9 cellular contexts compared by ENCODE assay signal in the genomic region with DNA sequence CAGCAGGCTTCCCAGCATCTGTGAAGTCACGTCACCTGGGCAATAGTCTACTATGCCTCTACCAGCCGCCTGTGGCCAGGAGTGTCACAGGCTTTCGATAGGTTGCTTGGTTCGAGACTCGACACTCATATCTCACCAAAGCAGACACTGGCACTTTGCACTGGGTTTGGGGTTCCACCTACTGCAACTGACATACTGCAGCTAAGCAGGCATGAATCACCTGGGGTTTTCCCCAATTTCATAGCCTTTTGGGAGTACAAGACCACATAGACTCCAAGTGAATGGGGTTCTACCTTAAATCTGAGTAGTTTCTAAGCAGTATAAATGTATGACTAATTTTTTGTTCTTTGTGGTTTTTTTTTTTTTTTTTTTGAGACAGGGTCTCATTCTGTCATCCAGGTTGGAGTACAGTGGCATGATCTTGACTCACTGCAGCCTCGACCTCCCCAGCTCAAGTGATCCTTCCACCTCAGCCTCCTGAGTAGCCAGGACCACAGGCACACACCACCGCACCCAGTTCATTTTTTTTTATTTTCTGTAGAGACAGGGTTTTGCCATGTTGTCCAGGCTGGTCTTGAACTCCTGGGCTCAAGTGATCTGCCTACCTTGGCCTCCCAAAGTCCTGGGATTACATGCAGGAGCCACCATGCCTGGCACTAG. TPM values are rescaled to one million over a fixed set of nuclear protein-coding genes. Genes with fewer than 3 reads are reported as not detected.
DNase-seq lines count a peak whose midpoint lies in the region; ATAC-seq and TF ChIP-seq lines count a peak whose summit lies in the region.
"Had no signal": no experiment of that assay in that cellular context is flagged by ENCODE, and none has a peak within 500 bp of the region (broad histone marks: within the 10 kb centered on the region; RNA-seq: fewer than 3 reads in every experiment).

No MANE protein-coding gene starts in this region.

- POLR2A ChIA-PET in CD4-positive, alpha-beta T cell (lab: Charles Lee), result no interaction called here

- H3K4me1 Mint-ChIP-seq in CD4-positive, alpha-beta T cell (ENCODE audit: low read depth), result peaks cover 18% of the 10 kb centered on the region

- CTCF ChIA-PET in CD4-positive, alpha-beta T cell (lab: Charles Lee), result interaction anchor here (0.7 to 1.9 kb wide), 3 partner anchors 11 to 23 kb away, joined by 4 to 6 read pairs (median 4); no protein-coding TSS in a partner anchor

- intact Hi-C loops in CD4-positive, alpha-beta T cell (cut with DNase I, micrococcal nuclease), result no loop called here
- intact Hi-C loops in uterus (cut with DNase I; ENCODE audit: low total_unique reads) (loop anchor here (10.0 kb wide), 1 partner anchor 51 kb away; the partner anchor contains the start of gene CDKL1), posterior vena cava (cut with DNase I) (loop anchor here in 1 of 2 donors (10.0 kb wide), 1 partner anchor 51 kb away; the partner anchor contains the start of gene CDKL1)

- no peaks in the 10 kb centered on the region for H3K9me3 Mint-ChIP-seq in CD4-positive, alpha-beta T cell

- peaks cover 17% of the 10 kb centered on the region for H3K36me3 Mint-ChIP-seq in CD4-positive, alpha-beta T cell (ENCODE audit: low read depth)

- H3K36me3 ChIP-seq in uterus, result no peaks in the 10 kb centered on the region

- no peak overlapping the region for H3K27ac ChIP-seq in CD4-positive, alpha-beta T cell (ENCODE audit: low read depth, low read length)
- H3K27ac ChIP-seq in foreskin keratinocyte (peak overlapping the region; percentile 81), uterus (peak overlapping the region; percentile 64 to 96)

- H3K4me3 Mint-ChIP-seq in CD4-positive, alpha-beta T cell, result no peak overlapping the region

- H3K4me1 ChIP-seq in foreskin keratinocyte, result peaks cover 29% of the 10 kb centered on the region
- H3K4me1 ChIP-seq in uterus, result peaks cover 9 to 26% of the 10 kb centered on the region in 2 donors

- H3K27me3 Mint-ChIP-seq in CD4-positive, alpha-beta T cell, result no peaks in the 10 kb centered on the region

- no peak for TF ChIP-seq POLR2A in uterus (IDR thresholded peaks at IDR 0.05)

- H3K27me3 ChIP-seq in CD4-positive, alpha-beta T cell (ENCODE audit: control insufficient read depth, insufficient read depth, low read length), result no peaks in the 10 kb centered on the region
- no peaks in the 10 kb centered on the region for H3K27me3 ChIP-seq in foreskin keratinocyte
- no peaks in the 10 kb centered on the region for H3K27me3 ChIP-seq in uterus

- peak in 2 of 10 experiments; percentile 11 to 22 for DNase-seq in CD4-positive, alpha-beta T cell
- DNase-seq in T-helper 22 cell (ENCODE audit: low read depth) (peak; percentile 25), foreskin keratinocyte (peak; percentile 73 to 89), uterus (no peak), posterior vena cava (ENCODE audit: low spot score) (no peak), H4 (ENCODE audit: low spot score) (no peak), KG1 (lab: John Stamatoyannopoulos, UW) (no peak)
- DNase-seq: DND-41 had no signal

- peak; percentile 67 for ATAC-seq in CD4-positive, alpha-beta T cell (ENCODE audit: poor library complexity)
- ATAC-seq in GM21619 (IDR thresholded peaks at IDR 0.05; ENCODE audit: unreplicated experiment) (peak; percentile 89), foreskin keratinocyte (peak; percentile 95)

- H3K9me3 ChIP-seq in CD4-positive, alpha-beta T cell (ENCODE audit: control insufficient read depth, low read length), result no peaks in the 10 kb centered on the region
- H3K9me3 ChIP-seq in uterus, result no peaks in the 10 kb centered on the region

- H3K4me3 ChIP-seq in uterus, result no peak overlapping the region

- no peak for TF ChIP-seq CTCF in CD4-positive, alpha-beta T cell (IDR thresholded peaks at IDR 0.05)
- peak; percentile 30 for TF ChIP-seq CTCF in foreskin keratinocyte (conservative IDR thresholded peaks at IDR 0.05)
- no peak for TF ChIP-seq CTCF in uterus (IDR thresholded peaks at IDR 0.05)

- peak overlapping the region; percentile 17 for H3K27ac Mint-ChIP-seq in CD4-positive, alpha-beta T cell

RNA-seq across cellular contexts. Expression of gene DMAC2L, which starts 32.1 kb away (rescaled TPM):
- 10 to 100 TPM; 10.8 to 13.4 TPM for total RNA-seq in CD4-positive, alpha-beta T cell
- 7.7 and 7.8 TPM in 2 replicates for total RNA-seq in foreskin keratinocyte
- polyA plus RNA-seq in foreskin keratinocyte, result 8.0 and 8.8 TPM in 2 replicates
- total RNA-seq in uterus, result 10 to 100 TPM; 13.1 to 48.4 (median 20.4) TPM
- 10 to 100 TPM; 12.0 to 13.4 TPM for total RNA-seq in posterior vena cava
- total RNA-seq in H4 (2014; rRNA removed; shearing (Covaris generic)), result 7.7 and 8.5 TPM in 2 replicates

RNA-seq across cellular contexts. Expression of gene L2HGDH, which starts 32.2 kb away (rescaled TPM):
- 1 to 10 TPM; 1.7 to 3.1 TPM for total RNA-seq in CD4-positive, alpha-beta T cell
- total RNA-seq in foreskin keratinocyte (7.2 and 9.1 TPM in 2 replicates), uterus (1 to 10 TPM in 3 of 4 donors, under 1 TPM in 1; 0.29 to 7.9 (median 2.5) TPM), posterior vena cava (1 to 10 TPM; 3.3 to 3.6 TPM)
- 2.7 and 3.7 TPM in 2 replicates for polyA plus RNA-seq in foreskin keratinocyte
- total RNA-seq in H4 (2014; rRNA removed; shearing (Covaris generic)), result 4.4 and 6.5 TPM in 2 replicates

RNA-seq across cellular contexts. Expression of gene CDKL1, which starts 52.4 kb away (rescaled TPM):
- total RNA-seq in CD4-positive, alpha-beta T cell, result 1 to 10 TPM; 2.4 to 2.8 TPM
- total RNA-seq in foreskin keratinocyte (4.2 and 6.1 TPM in 2 replicates), uterus (10 to 100 TPM in 3 of 4 donors, 1 to 10 TPM in 1; 6.8 to 38.1 (median 20.1) TPM), posterior vena cava (10 to 100 TPM; 10.2 to 17.4 TPM)
- 1.8 TPM in 2 replicates for polyA plus RNA-seq in foreskin keratinocyte
- total RNA-seq in H4 (2014; rRNA removed; shearing (Covaris generic)), result 2.5 and 4.9 TPM in 2 replicates

Comparison
In these comparisons a context has a peak if more than half of its experiments do, and no peak if none do; other contexts are left out.
1. DNase-seq: peak in T-helper 22 cell (single experiment) and foreskin keratinocyte (2 of 2); none in uterus (0 of 2), posterior vena cava (single experiment), H4 (single experiment) and KG1 (single experiment).
2. Peak in every context shown above with its lines, with median percentiles within 50 percentile points of each other: ATAC-seq.